ENCODE assay signal across 28 cellular contexts in the genomic region with DNA sequence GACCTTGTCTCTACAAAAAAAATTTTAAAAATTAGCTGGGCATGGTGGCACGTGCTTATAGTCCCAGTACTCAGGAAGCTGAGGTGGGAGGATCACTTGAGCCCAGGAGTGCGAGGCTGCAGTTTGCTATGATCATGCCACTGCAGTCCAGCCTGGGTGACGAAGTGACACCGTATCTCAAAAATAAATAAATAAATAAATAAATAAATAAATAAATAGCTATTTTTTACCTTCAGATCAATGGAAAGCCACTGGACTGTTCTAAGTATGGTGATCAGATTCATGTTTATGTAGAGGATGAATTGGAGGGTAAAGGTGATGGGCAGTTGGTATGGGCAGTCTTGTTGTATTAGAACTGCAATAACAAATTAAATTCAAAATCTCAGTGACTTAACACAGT. TPM values are rescaled to one million over a fixed set of nuclear protein-coding genes. Genes with fewer than 3 reads are reported as not detected.
A peak's percentile ranks its signal among the peaks of the same experiment; 100 is the strongest.
DNase-seq lines count a peak whose midpoint lies in the region; ATAC-seq, FAIRE-seq and TF ChIP-seq lines count a peak whose summit lies in the region.
"Had no signal": no experiment of that assay in that cellular context is flagged by ENCODE, and none has a peak within 500 bp of the region (broad histone marks: within the 10 kb centered on the region; RNA-seq: fewer than 3 reads in every experiment).

No MANE protein-coding gene starts in this region.

- no peak overlapping the region for H3K9ac ChIP-seq in keratinocyte (ENCODE audit: control insufficient read depth, extremely low read depth, insufficient read depth, low read length)

- peaks cover 51 to 64% of the 10 kb centered on the region in 2 donors for H3K4me1 Mint-ChIP-seq in natural killer cell

- no peak overlapping the region for H2AFZ ChIP-seq in keratinocyte (ENCODE audit: control insufficient read depth, low read length)

- no peak for ATAC-seq in A549
- no peak for ATAC-seq in GM19467 (IDR thresholded peaks at IDR 0.05; ENCODE audit: unreplicated experiment)
- ATAC-seq in natural killer cell = no peak
- ATAC-seq: activated T-cell treated with anti-CD3 and anti-CD28 coated beads, Interleukin-2, amount 50 U/mL, for 4 hours; HepG2; psoas muscle; stimulated activated naive B cell treated with anti-CD40 and anti-IgM and Interleukin-4, amounts not matched to agents 10 μg/mL and 1 μg/mL and 100 μg/mL, for 72 hours had no signal

- FAIRE-seq in A549 (lab: Jason Lieb, UNC) (no peak), keratinocyte (lab: Jason Lieb, UNC) (no peak)
- FAIRE-seq: HepG2, small intestine, TTC549 had no signal

- no peaks in the 10 kb centered on the region for H3K9me3 ChIP-seq in A549
- no peaks in the 10 kb centered on the region for H3K9me3 ChIP-seq in keratinocyte (ENCODE audit: control insufficient read depth, low read depth, low read length)
- no peaks in the 10 kb centered on the region for H3K9me3 ChIP-seq in stomach
- H3K9me3 ChIP-seq: Peyer's patch, psoas muscle, SJSA1, tibial nerve had no signal

- TF ChIP-seq POLR2A in A549 (IDR thresholded peaks at IDR 0.05; ENCODE audit: low read length) (no peak), stomach (IDR thresholded peaks at IDR 0.05) (no peak)

- no peaks in the 10 kb centered on the region for H3K27me3 ChIP-seq in keratinocyte (ENCODE audit: control insufficient read depth, extremely low read depth, insufficient read depth, low read length)
- no peaks in the 10 kb centered on the region for H3K27me3 ChIP-seq in stomach
- H3K27me3 ChIP-seq: Peyer's patch, SJSA1, tibial nerve had no signal

- H3K27ac ChIP-seq in A549 (no peak overlapping the region), VCaP (peak overlapping the region; percentile 71), keratinocyte (ENCODE audit: control insufficient read depth, insufficient read depth, low read length) (no peak overlapping the region), stomach (peak overlapping the region; percentile 54 to 80 (median 68))
- H3K27ac ChIP-seq: HL-60, psoas muscle, SJSA1, tibial nerve had no signal

- CTCF ChIA-PET in A549 (lab: Yijun Ruan, JAX) = interaction anchor here (0.7 to 4.3 kb wide), 12 partner anchors 11 to 90 kb away, joined by 3 to 28 read pairs (median 4); a partner anchor contains a TSS

- DNase-seq in A549 (ENCODE audit: low read depth in 1 of 2, low spot score in 1 of 2) (no peak), keratinocyte (ENCODE audit: low read depth, low spot score) (no peak), stomach (no peak), COR-L47 (lab: John Stamatoyannopoulos, UW) (no peak), natural killer cell (no peak), nucleus accumbens (lab: John Stamatoyannopoulos, UW) (no peak)
- DNase-seq: activated CD4-positive, alpha-beta T cell treated with anti-CD3 and anti-CD28 coated beads for 1 hour; activated CD8-positive, alpha-beta memory T cell treated with anti-CD3 and anti-CD28 coated beads for 24 hours; activated naive CD4-positive, alpha-beta T cell treated with anti-CD3 and anti-CD28 coated beads for 36 hours; activated T-cell treated with anti-CD3 and anti-CD28 coated beads, Interleukin-2, amount 50 U/mL, for 4 hours; amygdala; midbrain; NCI-H1092; NCI-H2081; Peyer's patch; psoas muscle; small intestine; stimulated activated CD4-positive, alpha-beta T cell treated with anti-CD3 and anti-CD28 coated beads, Interleukin-2, amount 100 ng/mL, for 48 hours; stimulated activated naive B cell treated with anti-CD40 and anti-IgM and Interleukin-4, amounts not matched to agents 10 μg/mL and 1 μg/mL and 100 μg/mL, for 72 hours; T-helper 1 cell had no signal

- TF ChIP-seq RAD21 in A549 (conservative IDR thresholded peaks at IDR 0.05 in 1 of 2, IDR thresholded peaks at IDR 0.05 in 1 of 2) = no peak

- no peaks in the 10 kb centered on the region for H3K36me3 Mint-ChIP-seq in natural killer cell

- intact Hi-C loops in stomach (cut with DNase I; ENCODE audit: low total_unique reads) (no loop called here), natural killer cell (cut with micrococcal nuclease) (no loop called here)

- POLR2A ChIA-PET in A549 (lab: Yijun Ruan, JAX) = interaction anchor here (1.0 to 4.2 kb wide), 2 partner anchors 13 to 24 kb away, joined by 3 to 13 read pairs; a partner anchor contains a TSS

- H3K9me3 Mint-ChIP-seq in natural killer cell = no peaks in the 10 kb centered on the region
- H3K9me3 Mint-ChIP-seq: activated naive CD4-positive, alpha-beta T cell treated with anti-CD3 and anti-CD28 coated beads for 36 hours; activated T-cell treated with anti-CD3 and anti-CD28 coated beads, Interleukin-2, amount 50 U/mL, for 4 hours; central memory CD8-positive, alpha-beta T cell had no signal

- H3K27ac Mint-ChIP-seq in natural killer cell = no peak overlapping the region
- H3K27ac Mint-ChIP-seq: activated naive CD4-positive, alpha-beta T cell treated with anti-CD3 and anti-CD28 coated beads for 36 hours; stimulated activated naive B cell treated with anti-CD40 and anti-IgM and Interleukin-4, amounts not matched to agents 10 μg/mL and 1 μg/mL and 100 μg/mL, for 72 hours had no signal

- H3K36me3 ChIP-seq in keratinocyte (ENCODE audit: control insufficient read depth in 2 of 2, extremely low read depth in 1 of 2, insufficient read depth in 2 of 2, low read length in 2 of 2) (peaks cover 0 to 2% of the 10 kb centered on the region in 2 experiments), stomach (peaks cover 0 to 5% (median under 1%) of the 10 kb centered on the region in 4 donors)
- H3K36me3 ChIP-seq: Peyer's patch had no signal

- peaks cover 8% of the 10 kb centered on the region for H3K9me1 ChIP-seq in keratinocyte (ENCODE audit: control insufficient read depth, extremely low read depth, insufficient read depth, low read length)

- no peak for TF ChIP-seq EP300 in A549 (IDR thresholded peaks at IDR 0.05)
- TF ChIP-seq EP300 in stomach (IDR thresholded peaks at IDR 0.05) = no peak

- peaks cover 100% of the 10 kb centered on the region for H3K79me2 ChIP-seq in keratinocyte (ENCODE audit: control insufficient read depth, insufficient read depth, low read length)

- H3K4me1 ChIP-seq in A549 (peaks cover 37% of the 10 kb centered on the region), keratinocyte (ENCODE audit: control insufficient read depth, extremely low read depth, insufficient read depth, low read length) (peaks cover 22% of the 10 kb centered on the region), stomach (peaks cover 57 to 100% (median 90%) of the 10 kb centered on the region in 4 donors)
- H3K4me1 ChIP-seq: SJSA1 had no signal

- H4K20me1 ChIP-seq in keratinocyte (ENCODE audit: control insufficient read depth, extremely low read depth, insufficient read depth, low read length) = peaks cover 34% of the 10 kb centered on the region

- 95% methylated on average over 4 of the region's 4 CpGs for WGBS in A549 (ENCODE audit: missing lambda C conversion rate)
- WGBS in stomach, 5 donors = 51 to 78% (median 71%) methylated on average over 4 of the region's 4 CpGs

- dilution Hi-C loops in keratinocyte (cut with MboI; ENCODE audit: extremely low pct_ligation_motif_present, low sequenced_read_pairs) = loop anchor here (5.0 kb wide), 1 partner anchor 52 kb away; no protein-coding TSS in a partner anchor

- no peak overlapping the region for H3K4me3 Mint-ChIP-seq in natural killer cell
- H3K4me3 Mint-ChIP-seq: activated naive CD4-positive, alpha-beta T cell treated with anti-CD3 and anti-CD28 coated beads for 36 hours; activated T-cell treated with anti-CD3 and anti-CD28 coated beads, Interleukin-2, amount 50 U/mL, for 4 hours; central memory CD8-positive, alpha-beta T cell; stimulated activated naive B cell treated with anti-CD40 and anti-IgM and Interleukin-4, amounts not matched to agents 10 μg/mL and 1 μg/mL and 100 μg/mL, for 72 hours had no signal

- H3K27me3 Mint-ChIP-seq in natural killer cell (ENCODE audit: low read depth in 2 of 2) = no peaks in the 10 kb centered on the region
- H3K27me3 Mint-ChIP-seq: central memory CD8-positive, alpha-beta T cell; stimulated activated naive B cell treated with anti-CD40 and anti-IgM and Interleukin-4, amounts not matched to agents 10 μg/mL and 1 μg/mL and 100 μg/mL, for 72 hours had no signal

- no peak overlapping the region for H3K4me2 ChIP-seq in A549
- peak overlapping the region; percentile 36 for H3K4me2 ChIP-seq in keratinocyte (ENCODE audit: control insufficient read depth, extremely low read depth, insufficient read depth, low read depth, low read length)

- TF ChIP-seq CTCF in A549 (IDR thresholded peaks at IDR 0.05) = no peak
- no peak for TF ChIP-seq CTCF in VCaP (conservative IDR thresholded peaks at IDR 0.05)
- TF ChIP-seq CTCF in keratinocyte (optimal IDR thresholded peaks at IDR 0.05 in 1 of 3, IDR thresholded peaks at IDR 0.05 in 1 of 3, conservative IDR thresholded peaks at IDR 0.05 in 1 of 3; ENCODE audit: extremely low read depth in 1 of 3, insufficient read depth in 2 of 3, low read length in 3 of 3) = no peak
- no peak for TF ChIP-seq CTCF in stomach (IDR thresholded peaks at IDR 0.05)
- TF ChIP-seq CTCF in natural killer cell (IDR thresholded peaks at IDR 0.05) = no peak

- H3K4me3 ChIP-seq in A549 (no peak overlapping the region), keratinocyte (ENCODE audit: control insufficient read depth in 2 of 3, extremely low read depth in 1 of 3, insufficient read depth in 2 of 3, low read depth in 1 of 3, low read length in 3 of 3) (no peak overlapping the region), stomach (no peak overlapping the region)
- H3K4me3 ChIP-seq: Peyer's patch, psoas muscle, SJSA1, tibial nerve had no signal

TF ChIP-seq in A549, 52 proteins besides CTCF, POLR2A, EP300 and RAD21:
- TF ChIP-seq GATA3 (IDR thresholded peaks at IDR 0.05; ENCODE audit: borderline replicate concordance) (no peak), ZC3H11A (IDR thresholded peaks at IDR 0.05) (peak; percentile 66)

RNA-seq across cellular contexts. Expression of a gene that starts 24.0 kb away (rescaled TPM):
- polyA plus RNA-seq in A549 (2011; rRNA removed) (425 and 544 TPM in 2 replicates), A549 (2017; fragmentation: RNase III; extraction: RNeasy Plus Mini Kit Qiagen cat#74134 plus additional on column Dnase treatment) (1,014 to 1,239 TPM (median 1,131 TPM) in 3 replicates), keratinocyte (174 to 385 TPM (median 288 TPM) in 3 replicates), stomach (100 to 1,000 TPM; 464 to 624 (median 598) TPM)
- polyA plus RNA-seq in A549 (2012; cell fraction: cytosol; rRNA removed) = 291 and 367 TPM in 2 replicates
- 69.9 and 92.9 TPM in 2 replicates for polyA plus RNA-seq in A549 (2012; cell fraction: nucleus; rRNA removed)
- polyA minus RNA-seq in A549 (2011; rRNA and poly(A)+ RNA removed) = 40.0 and 44.5 TPM in 2 replicates
- polyA plus RNA-seq in keratinocyte (2011; ENCODE audit: low read depth) = 397 TPM
- polyA plus RNA-seq in keratinocyte (2011; cell fraction: cytosol; rRNA removed) = 437 and 557 TPM in 2 replicates
- polyA plus RNA-seq in keratinocyte (2011; cell fraction: nucleus; rRNA removed) = 143 and 173 TPM in 2 replicates
- 470 and 547 TPM in 2 replicates for polyA plus RNA-seq in keratinocyte (2012; ENCODE audit: low replicate concordance)
- 10.6 to 73.1 TPM (median 36.7 TPM) in 3 replicates for polyA minus RNA-seq in keratinocyte
- 69.1 TPM for polyA minus RNA-seq in keratinocyte (2011; cell fraction: cytosol; rRNA and poly(A)+ RNA removed)
- polyA minus RNA-seq in keratinocyte (2011; cell fraction: nucleus; rRNA and poly(A)+ RNA removed) = 14.5 and 41.5 TPM in 2 replicates
- total RNA-seq in stomach (1,000 to 10,000 TPM in 1 of 5 donors, 100 to 1,000 TPM in 4; 334 to 1,254 (median 555) TPM), natural killer cell (10 to 100 TPM; 47.5 to 73.5 (median 70.0) TPM)

Comparison
In these comparisons a context has a peak if more than half of its experiments do, and no peak if none do; other contexts are left out.
1. H3K27ac ChIP-seq: peak in VCaP (single experiment) and stomach (5 of 5); none in A549 (0 of 2) and keratinocyte (single experiment).